ENCODE assay signal across 8 cellular contexts in genomic region chr11:119030029-119030328, GRCh38. TPM values are rescaled to one million over a fixed set of nuclear protein-coding genes. Genes with fewer than 3 reads are reported as not detected.
A peak's percentile ranks its signal among the peaks of the same experiment; 100 is the strongest.
DNase-seq lines count a peak whose midpoint lies in the region; ATAC-seq, FAIRE-seq and TF ChIP-seq lines count a peak whose summit lies in the region.

No MANE protein-coding gene starts in this region.

- peaks cover 12% of the 10 kb centered on the region for H3K4me1 ChIP-seq in HUES48 (ENCODE audit: control insufficient read depth, insufficient read depth, low read length)
- H3K4me1 ChIP-seq in naive thymus-derived CD4-positive, alpha-beta T cell (ENCODE audit: control insufficient read depth in 2 of 2, insufficient read depth in 2 of 2, low read length in 2 of 2): peaks cover 0 to 10% of the 10 kb centered on the region in 2 donors

- peak overlapping the region; percentile 85 for H3K4me3 Mint-ChIP-seq in central memory CD8-positive, alpha-beta T cell
- H3K4me3 Mint-ChIP-seq in naive thymus-derived CD4-positive, alpha-beta T cell: peak overlapping the region; percentile 62 to 93 (median 82)

- H3K27ac ChIP-seq in 22Rv1 (peak overlapping the region; percentile 76), HUES48 (ENCODE audit: low read depth, low read length) (peak overlapping the region; percentile 85)
- peak overlapping the region; percentile 79 for H3K27ac ChIP-seq in naive thymus-derived CD4-positive, alpha-beta T cell (ENCODE audit: low read depth, low read length)

- DNase-seq in central memory CD8-positive, alpha-beta T cell (ENCODE audit: low spot score in 2 of 2): no peak
- peak in 1 of 9 donors; percentile 16 for DNase-seq in naive thymus-derived CD4-positive, alpha-beta T cell
- DNase-seq in H54 (ENCODE audit: insufficient read length, low spot score) (no peak), mesenteric fat pad (ENCODE audit: low spot score) (no peak), SK-N-DZ (ENCODE audit: low spot score) (no peak)

- peaks cover 43% of the 10 kb centered on the region for H3K36me3 ChIP-seq in HUES48 (ENCODE audit: control insufficient read depth, insufficient read depth, low read length)
- peaks cover 0 to 25% (median 5%) of the 10 kb centered on the region in 3 experiments for H3K36me3 ChIP-seq in naive thymus-derived CD4-positive, alpha-beta T cell (ENCODE audit: control insufficient read depth in 2 of 3, insufficient read depth in 3 of 3, low read length in 3 of 3)

- POLR2A ChIA-PET in naive thymus-derived CD4-positive, alpha-beta T cell (lab: Charles Lee): interaction anchor here (0.6 to 5.6 kb wide), 9 partner anchors 8 to 100 kb away, joined by 3 to 67 read pairs (median 5); partner anchors contain the start of genes CENATAC, DPAGT1, RPS25 and TRAPPC4

- no peaks in the 10 kb centered on the region for H3K9me3 Mint-ChIP-seq in central memory CD8-positive, alpha-beta T cell
- H3K9me3 Mint-ChIP-seq in naive thymus-derived CD4-positive, alpha-beta T cell: no peaks in the 10 kb centered on the region

- intact Hi-C loops in naive thymus-derived CD4-positive, alpha-beta T cell (cut with micrococcal nuclease): loop anchor here (1.0 to 2.0 kb wide), 13 partner anchors 12 to 175 kb away; partner anchors contain the start of genes CENATAC (in 2 of the 2), HMBS (in 2 of the 2), HYOU1 (in 2 of the 2) and RPS25 (in 2 of the 2)

- TF ChIP-seq POLR2A in H54 (IDR thresholded peaks at IDR 0.05; ENCODE audit: low read depth, low read length): no peak

- H3K9me3 ChIP-seq in HUES48 (ENCODE audit: control insufficient read depth, insufficient read depth, low read length): no peaks in the 10 kb centered on the region
- no peaks in the 10 kb centered on the region for H3K9me3 ChIP-seq in naive thymus-derived CD4-positive, alpha-beta T cell (ENCODE audit: control insufficient read depth in 2 of 3, low read length in 3 of 3)

- H3K4me1 Mint-ChIP-seq in central memory CD8-positive, alpha-beta T cell: peaks cover 16% of the 10 kb centered on the region
- H3K4me1 Mint-ChIP-seq in naive thymus-derived CD4-positive, alpha-beta T cell: peaks cover 12 to 28% (median 19%) of the 10 kb centered on the region in 7 donors

- FAIRE-seq in H54 (lab: Jason Lieb, UNC): no peak

- H3K27ac Mint-ChIP-seq in central memory CD8-positive, alpha-beta T cell (ENCODE audit: low read depth): no peak overlapping the region
- H3K27ac Mint-ChIP-seq in naive thymus-derived CD4-positive, alpha-beta T cell: peak overlapping the region; percentile 59 to 91 (median 81)

- CTCF ChIA-PET in naive thymus-derived CD4-positive, alpha-beta T cell (lab: Charles Lee): interaction anchor here (1.0 to 1.3 kb wide), 2 partner anchors 11 to 27 kb away, joined by 3 to 5 read pairs; partner anchors contain the start of genes HYOU1 and TRAPPC4

- H3K4me3 ChIP-seq in HUES48 (ENCODE audit: low read depth, low read length): peak overlapping the region; percentile 91
- peak overlapping the region; percentile 91 for H3K4me3 ChIP-seq in naive thymus-derived CD4-positive, alpha-beta T cell (ENCODE audit: low read length)

- H3K36me3 Mint-ChIP-seq in central memory CD8-positive, alpha-beta T cell (ENCODE audit: insufficient read depth): peaks cover 10% of the 10 kb centered on the region
- peaks cover 0 to 6% (median 3%) of the 10 kb centered on the region in 5 donors for H3K36me3 Mint-ChIP-seq in naive thymus-derived CD4-positive, alpha-beta T cell

- ATAC-seq in GM19452 (IDR thresholded peaks at IDR 0.05; ENCODE audit: unreplicated experiment): peak; percentile 12
- ATAC-seq in central memory CD8-positive, alpha-beta T cell (replicated peaks; ENCODE audit: extremely low read depth, poor library complexity, severe bottlenecking): peak; percentile 2
- no peak for ATAC-seq in naive thymus-derived CD4-positive, alpha-beta T cell

- peak overlapping the region; percentile 87; the same call in 1 of the 2 replicates for H3K9ac ChIP-seq in HUES48 (ENCODE audit: low read depth, low read length)

- TF ChIP-seq CTCF in 22Rv1 (IDR thresholded peaks at IDR 0.05): no peak

- no peaks in the 10 kb centered on the region for H3K27me3 Mint-ChIP-seq in central memory CD8-positive, alpha-beta T cell
- H3K27me3 Mint-ChIP-seq in naive thymus-derived CD4-positive, alpha-beta T cell: no peaks in the 10 kb centered on the region

- no peaks in the 10 kb centered on the region for H3K27me3 ChIP-seq in HUES48 (ENCODE audit: control insufficient read depth, insufficient read depth, low read length)
- H3K27me3 ChIP-seq in naive thymus-derived CD4-positive, alpha-beta T cell (ENCODE audit: control insufficient read depth in 2 of 2, insufficient read depth in 2 of 2, low read length in 2 of 2): no peaks in the 10 kb centered on the region

RNA-seq across cellular contexts. Expression of gene SLC37A4, which starts 0.7 kb away (rescaled TPM):
- 10 to 100 TPM in 3 of 5 experiments, 1 to 10 TPM in 2; 7.1 to 20.8 (median 14.6) TPM for total RNA-seq in naive thymus-derived CD4-positive, alpha-beta T cell
- polyA plus RNA-seq in naive thymus-derived CD4-positive, alpha-beta T cell: 10 to 100 TPM; 10.6 to 13.1 TPM
- total RNA-seq in mesenteric fat pad: 10.2 TPM
- polyA plus RNA-seq in SK-N-DZ (2014; cell fraction: cytosol; rRNA removed): 27.3 and 37.4 TPM in 2 replicates
- 63.1 and 98.4 TPM in 2 replicates for polyA plus RNA-seq in SK-N-DZ (2014; cell fraction: nucleus; rRNA removed)

RNA-seq across cellular contexts. Expression of gene TRAPPC4, which starts 11.4 kb away (rescaled TPM):
- total RNA-seq in naive thymus-derived CD4-positive, alpha-beta T cell: 10 to 100 TPM; 70.7 to 80.3 (median 77.8) TPM
- 100 to 1,000 TPM in 1 of 2 donors, 10 to 100 TPM in 1; 82.1 to 123 TPM for polyA plus RNA-seq in naive thymus-derived CD4-positive, alpha-beta T cell
- 52.8 TPM for total RNA-seq in mesenteric fat pad
- polyA plus RNA-seq in SK-N-DZ (2014; cell fraction: cytosol; rRNA removed): 49.6 and 51.0 TPM in 2 replicates
- 27.4 and 37.3 TPM in 2 replicates for polyA plus RNA-seq in SK-N-DZ (2014; cell fraction: nucleus; rRNA removed)

RNA-seq across cellular contexts. Expression of gene RPS25, which starts 11.8 kb away (rescaled TPM):
- total RNA-seq in naive thymus-derived CD4-positive, alpha-beta T cell: 1,000 to 10,000 TPM; 1,535 to 3,042 (median 2,772) TPM
- polyA plus RNA-seq in naive thymus-derived CD4-positive, alpha-beta T cell: 1,000 to 10,000 TPM; 4,222 to 6,094 TPM
- total RNA-seq in mesenteric fat pad: 953 TPM
- 1,352 and 1,764 TPM in 2 replicates for polyA plus RNA-seq in SK-N-DZ (2014; cell fraction: cytosol; rRNA removed)
- polyA plus RNA-seq in SK-N-DZ (2014; cell fraction: nucleus; rRNA removed): 951 and 1,259 TPM in 2 replicates

RNA-seq across cellular contexts. Expression of gene HYOU1, which starts 27.0 kb away (rescaled TPM):
- 100 to 1,000 TPM in 3 of 5 experiments, 10 to 100 TPM in 2; 77.8 to 198 (median 110) TPM for total RNA-seq in naive thymus-derived CD4-positive, alpha-beta T cell
- polyA plus RNA-seq in naive thymus-derived CD4-positive, alpha-beta T cell: 10 to 100 TPM; 11.3 to 18.3 TPM
- 115 TPM for total RNA-seq in mesenteric fat pad
- polyA plus RNA-seq in SK-N-DZ (2014; cell fraction: cytosol; rRNA removed): 77.2 and 87.5 TPM in 2 replicates
- 61.2 and 65.8 TPM in 2 replicates for polyA plus RNA-seq in SK-N-DZ (2014; cell fraction: nucleus; rRNA removed)

RNA-seq across cellular contexts. Expression of gene CENATAC, which starts 32.0 kb away (rescaled TPM):
- total RNA-seq in naive thymus-derived CD4-positive, alpha-beta T cell: 100 to 1,000 TPM in 4 of 5 experiments, 10 to 100 TPM in 1; 53.5 to 136 (median 109) TPM
- 10 to 100 TPM in 1 of 2 donors, 1 to 10 TPM in 1; 8.4 to 13.5 TPM for polyA plus RNA-seq in naive thymus-derived CD4-positive, alpha-beta T cell
- total RNA-seq in mesenteric fat pad: 34.8 TPM
- polyA plus RNA-seq in SK-N-DZ (2014; cell fraction: cytosol; rRNA removed): 14.3 and 16.2 TPM in 2 replicates
- 63.8 and 64.2 TPM in 2 replicates for polyA plus RNA-seq in SK-N-DZ (2014; cell fraction: nucleus; rRNA removed)
